ENCODE assay signal across 13 cellular contexts in genomic region chr4:70712604-70713452, GRCh38. TPM values are rescaled to one million over a fixed set of nuclear protein-coding genes. Genes with fewer than 3 reads are reported as not detected.
DNase-seq lines count a peak whose midpoint lies in the region; ATAC-seq, FAIRE-seq and TF ChIP-seq lines count a peak whose summit lies in the region.
"Had no signal": no experiment of that assay in that cellular context is flagged by ENCODE, and none has a peak within 500 bp of the region (broad histone marks: within the 10 kb centered on the region; RNA-seq: fewer than 3 reads in every experiment).

No MANE protein-coding gene starts in this region.

- peaks cover 6% of the 10 kb centered on the region for H3K36me3 Mint-ChIP-seq in IgD-negative memory B cell

- H3K4me1 Mint-ChIP-seq in IgD-negative memory B cell, result peaks cover 53 to 58% (median 55%) of the 10 kb centered on the region in 3 donors

- H3K36me3 ChIP-seq in thymus (ENCODE audit: control insufficient read depth, insufficient read depth), result no peaks in the 10 kb centered on the region
- no peaks in the 10 kb centered on the region for H3K36me3 ChIP-seq in WERI-Rb-1

- H3K27me3 ChIP-seq in thymus (ENCODE audit: control insufficient read depth, insufficient read depth) (no peaks in the 10 kb centered on the region), WERI-Rb-1 (ENCODE audit: insufficient read depth, low read depth, severe bottlenecking) (no peaks in the 10 kb centered on the region)

- no peak for TF ChIP-seq CTCF in WERI-Rb-1 (IDR thresholded peaks at IDR 0.05; ENCODE audit: low read depth, low read length)

- H3K27ac Mint-ChIP-seq in IgD-negative memory B cell, result peak overlapping the region; percentile 60 to 96 (median 78)

- no peaks in the 10 kb centered on the region for H3K9me3 ChIP-seq in thymus (ENCODE audit: control insufficient read depth)
- H3K9me3 ChIP-seq in WERI-Rb-1 (ENCODE audit: severe bottlenecking), result no peaks in the 10 kb centered on the region

- whole genome bisulfite sequencing in thymus, result 89% methylated on average over 7 of the region's 7 CpGs

- H3K4me3 ChIP-seq in thymus (ENCODE audit: low read length) (no peak overlapping the region), WERI-Rb-1 (ENCODE audit: low read depth, low read length) (no peak overlapping the region)
- H3K4me3 ChIP-seq: PC-9 had no signal

- H3K27me3 Mint-ChIP-seq in IgD-negative memory B cell, result no peaks in the 10 kb centered on the region
- H3K27me3 Mint-ChIP-seq: central memory CD8-positive, alpha-beta T cell had no signal

- no peaks in the 10 kb centered on the region for H3K9me3 Mint-ChIP-seq in IgD-negative memory B cell
- H3K9me3 Mint-ChIP-seq: central memory CD8-positive, alpha-beta T cell had no signal

- peak; percentile 7 for ATAC-seq in GM19395 (IDR thresholded peaks at IDR 0.05; ENCODE audit: unreplicated experiment)
- ATAC-seq in GM18868 (IDR thresholded peaks at IDR 0.05; ENCODE audit: unreplicated experiment), result no peak
- ATAC-seq: HCT116 had no signal

- FAIRE-seq in islet of Langerhans (lab: Jason Lieb, UNC), result peak; percentile 17
- FAIRE-seq: endometrium had no signal

- DNase-seq in NCI-H187 treated with DMSO at 0.1 percent for 48 hours (lab: John Stamatoyannopoulos, UW), result no peak
- DNase-seq in WERI-Rb-1, result no peak
- DNase-seq: activated CD4-positive, CD25-positive, alpha-beta regulatory T cell treated with anti-CD3 and anti-CD28 coated beads, Interleukin-2, amount 50 U/mL, for 72 hours; NCI-H1092 treated with DMSO at 0.1 percent for 48 hours; PC-9 had no signal

- H3K4me1 ChIP-seq in thymus (ENCODE audit: control insufficient read depth, insufficient read depth, low read length), result peaks cover 17% of the 10 kb centered on the region

- peak overlapping the region; percentile 67 to 90 (median 76) for H3K4me3 Mint-ChIP-seq in IgD-negative memory B cell
- H3K4me3 Mint-ChIP-seq: central memory CD8-positive, alpha-beta T cell had no signal

- H3K27ac ChIP-seq in thymus (ENCODE audit: low read depth), result peak overlapping the region; percentile 1
- no peak overlapping the region for H3K27ac ChIP-seq in WERI-Rb-1
- H3K27ac ChIP-seq: PC-9 had no signal

RNA-seq across cellular contexts. Expression of gene RUFY3, which starts 8.9 kb away (rescaled TPM):
- 16.8 TPM for polyA plus RNA-seq in IgD-negative memory B cell
- 37.3 TPM for polyA plus RNA-seq in thymus

RNA-seq across cellular contexts. Expression of gene UTP3, which starts 24.5 kb away (rescaled TPM):
- 15.9 TPM for polyA plus RNA-seq in IgD-negative memory B cell
- 53.9 TPM for polyA plus RNA-seq in thymus

RNA-seq across cellular contexts. Expression of gene JCHAIN, which starts 46.5 kb away (rescaled TPM):
- polyA plus RNA-seq in IgD-negative memory B cell (1,651 TPM), thymus (34.7 TPM)

Comparison
In these comparisons a context has a peak if more than half of its experiments do, and no peak if none do; other contexts are left out.
1. RNA of gene JCHAIN, which starts 46.5 kb away (polyA plus RNA-seq): 1,651 TPM in IgD-negative memory B cell (single experiment); 34.7 TPM in thymus (single experiment); every median in the first group is over 10 times any median in the second.